Comparison of ENCODE assay signal across 24 cellular contexts in the genomic region with DNA sequence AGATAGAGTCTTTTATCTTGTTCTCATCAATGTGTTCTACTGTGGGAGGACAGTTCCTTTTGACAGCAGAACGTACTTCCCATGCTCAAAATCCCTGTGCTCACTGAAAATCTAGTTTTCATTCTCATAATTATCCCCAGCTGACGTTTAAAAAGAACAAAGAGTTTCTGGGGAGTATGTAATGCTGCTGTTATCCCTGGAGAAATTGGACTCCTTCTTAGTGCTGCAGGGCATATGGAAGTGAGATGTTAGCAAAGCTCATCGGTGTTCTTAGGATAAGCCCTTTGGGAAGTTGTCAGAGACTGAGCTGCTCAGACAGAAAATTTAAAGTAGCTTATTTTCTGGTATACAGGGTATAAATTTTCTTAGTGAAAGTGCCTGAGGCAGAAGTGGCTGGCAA.
DNase-seq lines count a peak whose midpoint lies in the region; ATAC-seq and TF ChIP-seq lines count a peak whose summit lies in the region.
"Had no signal": no experiment of that assay in that cellular context is flagged by ENCODE, and none has a peak within 500 bp of the region (broad histone marks: within the 10 kb centered on the region; RNA-seq: fewer than 3 reads in every experiment).

No MANE protein-coding gene starts in this region.

- no peak overlapping the region for H3K27ac ChIP-seq in suprapubic skin
- H3K27ac ChIP-seq: BLaER1 treated with 17β-estradiol and CSF1 and Interleukin-3, amounts not matched to agents 10 nM and 100 nM; HL-60 had no signal

- H3K4me3 ChIP-seq in HFF-Myc (replicated peaks; ENCODE audit: low read depth, low read length): no peak overlapping the region
- H3K4me3 ChIP-seq in adipocyte (ENCODE audit: low read length): no peak overlapping the region
- H3K4me3 ChIP-seq in suprapubic skin: no peak overlapping the region
- H3K4me3 ChIP-seq: BLaER1 treated with 17β-estradiol and CSF1 and Interleukin-3, amounts not matched to agents 10 nM and 100 nM had no signal

- no peak for TF ChIP-seq CTCF in HFF-Myc (IDR thresholded peaks at IDR 0.05; ENCODE audit: low read depth, low read length, missing control alignments)
- TF ChIP-seq CTCF in suprapubic skin (IDR thresholded peaks at IDR 0.05): no peak

- WGBS in suprapubic skin: 59% methylated on average over 3 of the region's 3 CpGs

- TF ChIP-seq POLR2A in suprapubic skin (IDR thresholded peaks at IDR 0.05): no peak

- H3K36me3 Mint-ChIP-seq in stimulated activated effector memory CD8-positive, alpha-beta T cell treated with anti-CD3 and anti-CD28 coated beads, Interleukin-12 subunit alpha, Interleukin-12 subunit beta, amount 100 ng/mL, for 72 hours: no peaks in the 10 kb centered on the region

- H3K27me3 ChIP-seq in adipocyte (replicated peaks; ENCODE audit: control insufficient read depth, insufficient read depth, low read length) (no peaks in the 10 kb centered on the region), suprapubic skin (no peaks in the 10 kb centered on the region)
- H3K27me3 ChIP-seq: BLaER1 treated with 17β-estradiol and CSF1 and Interleukin-3, amounts not matched to agents 10 nM and 100 nM had no signal

- no peaks in the 10 kb centered on the region for H3K9me3 ChIP-seq in adipocyte (ENCODE audit: control insufficient read depth, low read length)
- no peaks in the 10 kb centered on the region for H3K9me3 ChIP-seq in suprapubic skin
- H3K9me3 ChIP-seq: BLaER1 treated with 17β-estradiol and CSF1 and Interleukin-3, amounts not matched to agents 10 nM and 100 nM; Caco-2; SK-N-SH had no signal

- H3K27ac Mint-ChIP-seq in stimulated activated effector memory CD8-positive, alpha-beta T cell treated with anti-CD3 and anti-CD28 coated beads, Interleukin-12 subunit alpha, Interleukin-12 subunit beta, amount 100 ng/mL, for 72 hours: peak overlapping the region; percentile 32
- H3K27ac Mint-ChIP-seq: CD4-positive, alpha-beta memory T cell had no signal

- H3K4me1 ChIP-seq in adipocyte (ENCODE audit: control insufficient read depth, insufficient read depth, low read length): no peaks in the 10 kb centered on the region
- H3K4me1 ChIP-seq in suprapubic skin: no peaks in the 10 kb centered on the region
- H3K4me1 ChIP-seq: BLaER1 treated with 17β-estradiol and CSF1 and Interleukin-3, amounts not matched to agents 10 nM and 100 nM; Caco-2 had no signal

- H3K9me3 Mint-ChIP-seq in stimulated activated effector memory CD8-positive, alpha-beta T cell treated with anti-CD3 and anti-CD28 coated beads, Interleukin-12 subunit alpha, Interleukin-12 subunit beta, amount 100 ng/mL, for 72 hours: no peaks in the 10 kb centered on the region
- H3K9me3 Mint-ChIP-seq: CD4-positive, alpha-beta memory T cell had no signal

- H3K4me1 Mint-ChIP-seq in stimulated activated effector memory CD8-positive, alpha-beta T cell treated with anti-CD3 and anti-CD28 coated beads, Interleukin-12 subunit alpha, Interleukin-12 subunit beta, amount 100 ng/mL, for 72 hours: no peaks in the 10 kb centered on the region
- H3K4me1 Mint-ChIP-seq: CD4-positive, alpha-beta memory T cell had no signal

- no peak overlapping the region for H3K9ac ChIP-seq in adipocyte (ENCODE audit: low read length)
- H3K9ac ChIP-seq: BLaER1 treated with 17β-estradiol and CSF1 and Interleukin-3, amounts not matched to agents 10 nM and 100 nM; SK-N-SH had no signal

- peak; percentile 16 for DNase-seq in HFF-Myc (ENCODE audit: extremely low read depth, low read depth)
- DNase-seq in adipocyte (ENCODE audit: low read depth): peak; percentile 57
- DNase-seq in fibroblast of peridontal ligament (ENCODE audit: extremely low read depth): peak; percentile 41
- peak in 1 of 2 donors; percentile 23 for DNase-seq in stimulated activated effector memory CD8-positive, alpha-beta T cell treated with anti-CD3 and anti-CD28 coated beads, Interleukin-12 subunit alpha, Interleukin-12 subunit beta, amount 100 ng/mL, for 72 hours (ENCODE audit: low spot score in 2 of 2)
- no peak for DNase-seq in suprapubic skin (ENCODE audit: low spot score in 2 of 2)
- no peak for DNase-seq in stimulated activated CD4-positive, alpha-beta T cell treated with anti-CD3 and anti-CD28 coated beads, Interleukin-1b, Interleukin-23, amount 100 ng/mL, for 48 hours
- DNase-seq in cerebellar cortex (ENCODE audit: low spot score): no peak
- DNase-seq: Caco-2; CD4-positive, alpha-beta memory T cell; DMS153; GOT3; HCEC 1CT; KG1; NCI-H1092 treated with DMSO at 0.1 percent for 48 hours; NCI-H146; NCI-H2029 treated with DMSO at 0.1 percent for 48 hours; NCI-H2171 treated with DMSO at 0.1 percent for 48 hours; NCI-H524 treated with DMSO at 0.1 percent for 48 hours; OCI-M1; RPMI8226; SHP77 treated with DMSO at 0.1 percent for 48 hours; SK-N-SH had no signal

- no peak for TF ChIP-seq EP300 in suprapubic skin (IDR thresholded peaks at IDR 0.05)

- no peak overlapping the region for H3K4me3 Mint-ChIP-seq in stimulated activated effector memory CD8-positive, alpha-beta T cell treated with anti-CD3 and anti-CD28 coated beads, Interleukin-12 subunit alpha, Interleukin-12 subunit beta, amount 100 ng/mL, for 72 hours
- H3K4me3 Mint-ChIP-seq: CD4-positive, alpha-beta memory T cell had no signal

- ATAC-seq in stimulated activated effector memory CD8-positive, alpha-beta T cell treated with anti-CD3 and anti-CD28 coated beads, Interleukin-12 subunit alpha, Interleukin-12 subunit beta, amount 100 ng/mL, for 72 hours: no peak

- H3K36me3 ChIP-seq in adipocyte (ENCODE audit: control insufficient read depth, insufficient read depth, low read length, severe bottlenecking) (peaks cover 15% of the 10 kb centered on the region), suprapubic skin (peaks cover 31% of the 10 kb centered on the region)

Comparison
In these comparisons a context has a peak if more than half of its experiments do, and no peak if none do; other contexts are left out.
1. DNase-seq: peak in HFF-Myc (single experiment), adipocyte (single experiment) and fibroblast of peridontal ligament (single experiment); none in suprapubic skin (0 of 2), stimulated activated CD4-positive, alpha-beta T cell treated with anti-CD3 and anti-CD28 coated beads, Interleukin-1b, Interleukin-23, amount 100 ng/mL, for 48 hours (single experiment) and cerebellar cortex (single experiment).